Comparison of ENCODE assay signal across 21 cellular contexts in genomic region chr4:2226261-2226660, GRCh38.
"Had no signal": no experiment of that assay in that cellular context is flagged by ENCODE, and none has a peak within 500 bp of the region (broad histone marks: within the 10 kb centered on the region; RNA-seq: fewer than 3 reads in every experiment).

No MANE protein-coding gene starts in this region.

- H3K27ac ChIP-seq: SJCRH30 had no signal

- H3K9me3 ChIP-seq: SJCRH30 had no signal

- H3K4me3 ChIP-seq: SJCRH30 had no signal

- DNase-seq: KBM-7; MV-4-11; NCI-H1092; NCI-H1436 treated with DMSO at 0.1 percent for 48 hours; NCI-H1694; NCI-H187 treated with DMSO at 0.1 percent for 48 hours; NCI-H2029 treated with DMSO at 0.1 percent for 48 hours; NCI-H2171 treated with DMSO at 0.1 percent for 48 hours; NCI-H345; NCI-H446 treated with DMSO at 0.1 percent for 48 hours; NCI-H510A treated with DMSO at 0.1 percent for 48 hours; NCI-H526; NCI-H748 treated with DMSO at 0.1 percent for 48 hours; NK-92 treated with Interleukin-12 subunit alpha and Interleukin-12 subunit beta, amount 100 ng/mL, for 24 hours; PC-3; SHP77 treated with DMSO at 0.1 percent for 48 hours; SJCRH30; T-helper 1 cell had no signal

- H3K27me3 ChIP-seq: SJCRH30 had no signal

- H3K4me1 ChIP-seq: SJCRH30 had no signal

- ATAC-seq: Panc1, PC-3, Right ventricle myocardium inferior, SK-N-SH treated with all-trans-retinoic acid at 6 μM for 48 hours had no signal
